Comparison of ENCODE assay signal across 10 cellular contexts in genomic region chrX:13131511-13132137, GRCh38.
DNase-seq lines count a peak whose midpoint lies in the region; ATAC-seq and TF ChIP-seq lines count a peak whose summit lies in the region.
"Had no signal": no experiment of that assay in that cellular context is flagged by ENCODE, and none has a peak within 500 bp of the region (broad histone marks: within the 10 kb centered on the region; RNA-seq: fewer than 3 reads in every experiment).

No MANE protein-coding gene starts in this region.

- peak; percentile 23 for DNase-seq in activated gamma-delta T cell treated with Interleukin-2 at 50 U/mL for 16 hours
- no peak for DNase-seq in activated gamma-delta T cell (lab: John Stamatoyannopoulos, UW)
- peak; percentile 86 to 97 for DNase-seq in NOMO-1 (lab: John Stamatoyannopoulos, UW; ENCODE audit: unreplicated experiment in 2 of 2)
- DNase-seq in fibroblast of gingiva (ENCODE audit: low read depth): peak; percentile 21
- no peak for DNase-seq in stimulated activated effector memory CD8-positive, alpha-beta T cell treated with anti-CD3 and anti-CD28 coated beads, Interleukin-12 subunit alpha, Interleukin-12 subunit beta, amount 100 ng/mL, for 72 hours (ENCODE audit: low spot score in 2 of 2)
- no peak for DNase-seq in DMS79 treated with DMSO at 0.1 percent for 48 hours (lab: John Stamatoyannopoulos, UW)
- DNase-seq in WERI-Rb-1: no peak
- DNase-seq in activated T-cell treated with anti-CD3 and anti-CD28 coated beads, Interleukin-2, amount 50 U/mL, for 48 hours: no peak
- DNase-seq: aorta; stimulated activated CD4-positive, alpha-beta T cell treated with anti-CD3 and anti-CD28 coated beads, Interleukin-4, amount 100 ng/mL, for 24 hours had no signal

- peak overlapping the region; percentile 40 for H3K27ac Mint-ChIP-seq in stimulated activated effector memory CD8-positive, alpha-beta T cell treated with anti-CD3 and anti-CD28 coated beads, Interleukin-12 subunit alpha, Interleukin-12 subunit beta, amount 100 ng/mL, for 72 hours

- no peaks in the 10 kb centered on the region for H3K9me3 Mint-ChIP-seq in stimulated activated effector memory CD8-positive, alpha-beta T cell treated with anti-CD3 and anti-CD28 coated beads, Interleukin-12 subunit alpha, Interleukin-12 subunit beta, amount 100 ng/mL, for 72 hours

- no peaks in the 10 kb centered on the region for H3K27me3 ChIP-seq in WERI-Rb-1 (ENCODE audit: insufficient read depth, low read depth, severe bottlenecking)

- no peaks in the 10 kb centered on the region for H3K36me3 Mint-ChIP-seq in stimulated activated effector memory CD8-positive, alpha-beta T cell treated with anti-CD3 and anti-CD28 coated beads, Interleukin-12 subunit alpha, Interleukin-12 subunit beta, amount 100 ng/mL, for 72 hours

- peak; percentile 65 for ATAC-seq in stimulated activated effector memory CD8-positive, alpha-beta T cell treated with anti-CD3 and anti-CD28 coated beads, Interleukin-12 subunit alpha, Interleukin-12 subunit beta, amount 100 ng/mL, for 72 hours

- H3K27ac ChIP-seq in WERI-Rb-1: no peak overlapping the region

- H3K4me3 Mint-ChIP-seq in stimulated activated effector memory CD8-positive, alpha-beta T cell treated with anti-CD3 and anti-CD28 coated beads, Interleukin-12 subunit alpha, Interleukin-12 subunit beta, amount 100 ng/mL, for 72 hours: no peak overlapping the region

- H3K4me1 Mint-ChIP-seq in stimulated activated effector memory CD8-positive, alpha-beta T cell treated with anti-CD3 and anti-CD28 coated beads, Interleukin-12 subunit alpha, Interleukin-12 subunit beta, amount 100 ng/mL, for 72 hours: peaks cover 19% of the 10 kb centered on the region

- H3K36me3 ChIP-seq in WERI-Rb-1: no peaks in the 10 kb centered on the region

- H3K4me3 ChIP-seq in WERI-Rb-1 (ENCODE audit: low read depth, low read length): no peak overlapping the region

- H3K9me3 ChIP-seq in WERI-Rb-1 (ENCODE audit: severe bottlenecking): no peaks in the 10 kb centered on the region

- no peak for TF ChIP-seq CTCF in WERI-Rb-1 (IDR thresholded peaks at IDR 0.05; ENCODE audit: low read depth, low read length)

Comparison
In these comparisons a context has a peak if more than half of its experiments do, and no peak if none do; other contexts are left out.
1. DNase-seq: peak in activated gamma-delta T cell treated with Interleukin-2 at 50 U/mL for 16 hours (single experiment), NOMO-1 (2 of 2) and fibroblast of gingiva (single experiment); none in activated gamma-delta T cell (single experiment), stimulated activated effector memory CD8-positive, alpha-beta T cell treated with anti-CD3 and anti-CD28 coated beads, Interleukin-12 subunit alpha, Interleukin-12 subunit beta, amount 100 ng/mL, for 72 hours (0 of 2), DMS79 treated with DMSO at 0.1 percent for 48 hours (single experiment), WERI-Rb-1 (single experiment) and activated T-cell treated with anti-CD3 and anti-CD28 coated beads, Interleukin-2, amount 50 U/mL, for 48 hours (0 of 2).